In genomic region chr6:165804331-165805066, GRCh38 we compare ENCODE assay signal across 13 cellular contexts.
DNase-seq lines count a peak whose midpoint lies in the region; ATAC-seq and TF ChIP-seq lines count a peak whose summit lies in the region.
"Had no signal": no experiment of that assay in that cellular context is flagged by ENCODE, and none has a peak within 500 bp of the region (broad histone marks: within the 10 kb centered on the region; RNA-seq: fewer than 3 reads in every experiment).

No MANE protein-coding gene starts in this region.

- TF ChIP-seq CTCF in HFFc6 (IDR thresholded peaks at IDR 0.05), result no peak

- peak; percentile 31 for DNase-seq in AG20443 (ENCODE audit: low spot score)
- peak; percentile 56 for DNase-seq in ecto neural progenitor cell (ENCODE audit: low spot score)
- peak; percentile 54 for DNase-seq in iPS-NIHi11 (ENCODE audit: low spot score)
- DNase-seq in renal cortical epithelial cell (ENCODE audit: low read depth), result peak; percentile 11
- no peak for DNase-seq in HFFc6
- DNase-seq: activated CD4-positive, alpha-beta T cell treated with anti-CD3 and anti-CD28 coated beads for 48 hours; activated naive CD8-positive, alpha-beta T cell treated with anti-CD3 and anti-CD28 coated beads, Interleukin-2, amount 10 ng/mL, durations not matched to agents 7 days and 5 days; AML-193; foreskin fibroblast; SIG-M5 had no signal

- H3K36me3 Mint-ChIP-seq in HFFc6 (ENCODE audit: low read depth), result no peaks in the 10 kb centered on the region; the same call in 1 of the 2 replicates
- H3K36me3 Mint-ChIP-seq: activated naive CD8-positive, alpha-beta T cell treated with anti-CD3 and anti-CD28 coated beads, Interleukin-2, amount 10 ng/mL, durations not matched to agents 7 days and 5 days had no signal

- peaks cover 65% of the 10 kb centered on the region for H3K9me3 Mint-ChIP-seq in HFFc6
- H3K9me3 Mint-ChIP-seq: activated naive CD8-positive, alpha-beta T cell treated with anti-CD3 and anti-CD28 coated beads, Interleukin-2, amount 10 ng/mL, durations not matched to agents 7 days and 5 days had no signal

- H3K27me3 Mint-ChIP-seq in HFFc6 (ENCODE audit: insufficient read depth), result peaks cover 2% of the 10 kb centered on the region

- no peak overlapping the region for H3K4me3 Mint-ChIP-seq in HFFc6
- H3K4me3 Mint-ChIP-seq: activated naive CD8-positive, alpha-beta T cell treated with anti-CD3 and anti-CD28 coated beads, Interleukin-2, amount 10 ng/mL, durations not matched to agents 7 days and 5 days had no signal

- no peak for ATAC-seq in HG02938 (IDR thresholded peaks at IDR 0.05; ENCODE audit: unreplicated experiment)
- no peak for ATAC-seq in GM18502 (IDR thresholded peaks at IDR 0.05; ENCODE audit: poor library complexity, unreplicated experiment)
- no peak for ATAC-seq in HG02763 (IDR thresholded peaks at IDR 0.05; ENCODE audit: unreplicated experiment)

- no peaks in the 10 kb centered on the region for H3K4me1 Mint-ChIP-seq in HFFc6 (ENCODE audit: low read depth)
- H3K4me1 Mint-ChIP-seq: activated naive CD8-positive, alpha-beta T cell treated with anti-CD3 and anti-CD28 coated beads, Interleukin-2, amount 10 ng/mL, durations not matched to agents 7 days and 5 days had no signal

- H3K27ac Mint-ChIP-seq in HFFc6, result no peak overlapping the region
- H3K27ac Mint-ChIP-seq: activated naive CD8-positive, alpha-beta T cell treated with anti-CD3 and anti-CD28 coated beads, Interleukin-2, amount 10 ng/mL, durations not matched to agents 7 days and 5 days had no signal
